Comparison of ENCODE assay signal across 7 cellular contexts in the genomic region with DNA sequence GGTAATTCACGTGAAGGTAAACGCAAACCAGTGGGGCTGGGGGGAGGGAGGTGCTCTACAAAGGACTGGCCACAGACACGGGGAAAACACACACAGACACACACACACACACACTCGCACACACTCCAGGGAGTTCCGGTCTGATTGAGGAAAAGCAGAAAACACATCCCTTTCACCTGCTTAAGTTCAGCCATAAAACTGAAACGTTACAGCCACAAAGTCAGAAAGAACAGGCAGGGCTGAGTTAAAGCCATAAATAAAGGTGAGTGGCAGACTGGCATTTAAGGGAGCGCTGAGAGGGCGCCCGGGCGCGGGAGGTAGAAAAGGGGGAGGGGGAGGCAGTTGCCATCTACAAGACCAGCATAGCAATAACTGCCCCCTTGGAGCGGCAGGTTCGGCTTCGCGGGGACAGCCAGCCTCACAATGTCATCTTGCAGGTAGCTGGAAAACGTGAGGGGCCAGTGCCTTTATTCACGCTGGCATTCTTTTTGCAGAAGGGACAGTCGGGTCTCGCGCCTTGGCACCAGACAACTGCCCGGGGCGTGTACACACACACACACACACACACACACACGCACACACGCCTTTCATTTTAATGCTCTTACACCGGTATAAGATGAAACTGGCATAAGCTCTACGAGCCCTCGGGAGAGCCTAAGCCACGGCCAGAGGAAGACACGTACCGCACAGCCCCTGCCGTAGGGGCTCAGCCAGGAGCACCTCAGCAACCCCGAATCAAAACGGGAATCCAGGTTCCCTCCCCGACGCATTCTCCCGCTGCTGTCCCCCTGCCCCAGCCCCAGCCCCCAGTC. TPM values are rescaled to one million over a fixed set of nuclear protein-coding genes. Genes with fewer than 3 reads are reported as not detected.
DNase-seq lines count a peak whose midpoint lies in the region; ATAC-seq and TF ChIP-seq lines count a peak whose summit lies in the region.

No MANE protein-coding gene starts in this region.

- H3K27me3 Mint-ChIP-seq in activated T-cell treated with anti-CD3 and anti-CD28 coated beads, Interleukin-2, amount 50 U/mL, for 4 hours (ENCODE audit: low read depth) = no peaks in the 10 kb centered on the region
- H3K27me3 Mint-ChIP-seq in naive thymus-derived CD4-positive, alpha-beta T cell = no peaks in the 10 kb centered on the region

- H3K9ac ChIP-seq in subcutaneous abdominal adipose tissue (ENCODE audit: low read length in 5 of 5) = peak overlapping the region in 2 of 5 donors; percentile 29 to 56

- no peak for TF ChIP-seq CTCF in esophagus muscularis mucosa (IDR thresholded peaks at IDR 0.05)

- whole genome bisulfite sequencing in esophagus muscularis mucosa = 2% methylated on average over 30 of the region's 36 CpGs

- H3K9me3 Mint-ChIP-seq in activated T-cell treated with anti-CD3 and anti-CD28 coated beads, Interleukin-2, amount 50 U/mL, for 4 hours = no peaks in the 10 kb centered on the region
- H3K9me3 Mint-ChIP-seq in naive thymus-derived CD4-positive, alpha-beta T cell = no peaks in the 10 kb centered on the region

- no peaks in the 10 kb centered on the region for H3K36me3 ChIP-seq in esophagus muscularis mucosa
- peaks cover 0 to 17% (median 0%) of the 10 kb centered on the region in 3 experiments for H3K36me3 ChIP-seq in naive thymus-derived CD4-positive, alpha-beta T cell (ENCODE audit: control insufficient read depth in 2 of 3, insufficient read depth in 3 of 3, low read length in 3 of 3)
- no peaks in the 10 kb centered on the region for H3K36me3 ChIP-seq in subcutaneous abdominal adipose tissue (ENCODE audit: control insufficient read depth in 5 of 5, insufficient read depth in 5 of 5, low read length in 5 of 5)

- H3K27ac Mint-ChIP-seq in naive thymus-derived CD4-positive, alpha-beta T cell = peak overlapping the region; percentile 88 to 96 (median 91)

- no peaks in the 10 kb centered on the region for H3K36me3 Mint-ChIP-seq in activated T-cell treated with anti-CD3 and anti-CD28 coated beads, Interleukin-2, amount 50 U/mL, for 4 hours (ENCODE audit: insufficient read depth)
- H3K36me3 Mint-ChIP-seq in naive thymus-derived CD4-positive, alpha-beta T cell = peaks cover 0 to 7% (median 0%) of the 10 kb centered on the region in 5 donors

- H3K4me3 Mint-ChIP-seq in activated T-cell treated with anti-CD3 and anti-CD28 coated beads, Interleukin-2, amount 50 U/mL, for 4 hours = peak overlapping the region; percentile 99
- H3K4me3 Mint-ChIP-seq in naive thymus-derived CD4-positive, alpha-beta T cell = peak overlapping the region; percentile 91 to 98 (median 94)

- intact Hi-C loops in esophagus muscularis mucosa (cut with DNase I) = loop anchor here (10.0 kb wide), 3 partner anchors 105 to 495 kb away; no protein-coding TSS in a partner anchor
- intact Hi-C loops in naive thymus-derived CD4-positive, alpha-beta T cell (cut with micrococcal nuclease) = loop anchor here (1.0 to 10.0 kb wide), 6 partner anchors 131 to 1695 kb away; partner anchors contain the start of genes ECT2 (in 1 of the 2) and TERC (in 1 of the 2)

- POLR2A ChIA-PET in naive thymus-derived CD4-positive, alpha-beta T cell (lab: Charles Lee) = interaction anchor here (0.7 to 3.9 kb wide), 7 partner anchors 33 to 1285 kb away, joined by 3 to 29 read pairs (median 4); no protein-coding TSS in a partner anchor

- peak overlapping the region; percentile 61 to 95 (median 88) for H3K4me3 ChIP-seq in esophagus muscularis mucosa
- peak overlapping the region; percentile 87 for H3K4me3 ChIP-seq in naive thymus-derived CD4-positive, alpha-beta T cell (ENCODE audit: low read length)
- peak overlapping the region; percentile 77 to 84 (median 83) for H3K4me3 ChIP-seq in subcutaneous abdominal adipose tissue (ENCODE audit: low read depth in 1 of 5, low read length in 5 of 5)

- peak; percentile 8 to 19 for ATAC-seq in activated T-cell treated with anti-CD3 and anti-CD28 coated beads, Interleukin-2, amount 50 U/mL, for 4 hours
- ATAC-seq in naive thymus-derived CD4-positive, alpha-beta T cell = peak; percentile 43
- ATAC-seq in GM21360 (IDR thresholded peaks at IDR 0.05; ENCODE audit: unreplicated experiment) = no peak

- no peak for TF ChIP-seq EP300 in esophagus muscularis mucosa (IDR thresholded peaks at IDR 0.05)

- H3K4me1 ChIP-seq in esophagus muscularis mucosa (peaks cover 12 to 52% (median 49%) of the 10 kb centered on the region in 4 donors), subcutaneous abdominal adipose tissue (ENCODE audit: control insufficient read depth in 5 of 5, insufficient read depth in 5 of 5, low read length in 5 of 5) (peaks cover 7 to 39% (median 32%) of the 10 kb centered on the region in 5 donors)
- peaks cover 15 to 29% of the 10 kb centered on the region in 2 donors for H3K4me1 ChIP-seq in naive thymus-derived CD4-positive, alpha-beta T cell (ENCODE audit: control insufficient read depth in 2 of 2, insufficient read depth in 2 of 2, low read length in 2 of 2)

- no peak for TF ChIP-seq POLR2A in esophagus muscularis mucosa (IDR thresholded peaks at IDR 0.05; ENCODE audit: low read depth)

- peaks cover 58% of the 10 kb centered on the region for H3K4me1 Mint-ChIP-seq in activated T-cell treated with anti-CD3 and anti-CD28 coated beads, Interleukin-2, amount 50 U/mL, for 4 hours (ENCODE audit: low read depth)
- H3K4me1 Mint-ChIP-seq in naive thymus-derived CD4-positive, alpha-beta T cell = peaks cover 19 to 53% (median 45%) of the 10 kb centered on the region in 7 donors

- H3K27ac ChIP-seq in esophagus muscularis mucosa (replicated peaks in 1 of 4) = peak overlapping the region; percentile 79 to 89 (median 88)
- peak overlapping the region; percentile 81 for H3K27ac ChIP-seq in naive thymus-derived CD4-positive, alpha-beta T cell (ENCODE audit: low read depth, low read length)
- no peak overlapping the region for H3K27ac ChIP-seq in subcutaneous abdominal adipose tissue (ENCODE audit: low read depth, low read length)

- CTCF ChIA-PET in naive thymus-derived CD4-positive, alpha-beta T cell (lab: Charles Lee) = interaction anchor here (1.0 kb wide), 1 partner anchor 270 kb away, joined by 3 read pairs; no protein-coding TSS in a partner anchor

- H3K9me3 ChIP-seq in esophagus muscularis mucosa (no peaks in the 10 kb centered on the region), subcutaneous abdominal adipose tissue (ENCODE audit: control insufficient read depth in 5 of 5, low read length in 5 of 5) (no peaks in the 10 kb centered on the region)
- no peaks in the 10 kb centered on the region for H3K9me3 ChIP-seq in naive thymus-derived CD4-positive, alpha-beta T cell (ENCODE audit: control insufficient read depth in 2 of 3, low read length in 3 of 3)

- DNase-seq in GM19238 (ENCODE audit: insufficient read length, low spot score) (peak; percentile 10), NCI-H526 (lab: John Stamatoyannopoulos, UW) (peak; percentile 69 to 89), esophagus muscularis mucosa (ENCODE audit: extremely low spot score) (no peak)
- peak; percentile 45 for DNase-seq in activated T-cell treated with anti-CD3 and anti-CD28 coated beads, Interleukin-2, amount 50 U/mL, for 4 hours
- DNase-seq in naive thymus-derived CD4-positive, alpha-beta T cell = peak; percentile 34 to 81 (median 66)

- H3K27me3 ChIP-seq in esophagus muscularis mucosa (no peaks in the 10 kb centered on the region), subcutaneous abdominal adipose tissue (ENCODE audit: control insufficient read depth in 5 of 5, insufficient read depth in 4 of 5, low read length in 5 of 5) (peaks cover 0 to 10% (median 0%) of the 10 kb centered on the region in 5 donors)
- no peaks in the 10 kb centered on the region for H3K27me3 ChIP-seq in naive thymus-derived CD4-positive, alpha-beta T cell (ENCODE audit: control insufficient read depth in 2 of 2, insufficient read depth in 2 of 2, low read length in 2 of 2)

RNA-seq across cellular contexts. Expression of gene TNIK, which starts 0.9 kb away (rescaled TPM):
- total RNA-seq in activated T-cell treated with anti-CD3 and anti-CD28 coated beads, Interleukin-2, amount 50 U/mL, for 4 hours = 10 to 100 TPM; 12.9 to 15.4 (median 13.5) TPM
- total RNA-seq in esophagus muscularis mucosa = 10 to 100 TPM; 30.3 to 39.0 (median 36.8) TPM
- 10 to 100 TPM; 61.6 to 74.9 (median 73.6) TPM for total RNA-seq in naive thymus-derived CD4-positive, alpha-beta T cell
- 10 to 100 TPM; 20.2 to 22.1 TPM for polyA plus RNA-seq in naive thymus-derived CD4-positive, alpha-beta T cell
